9 cellular contexts compared by ENCODE assay signal in the genomic region with DNA sequence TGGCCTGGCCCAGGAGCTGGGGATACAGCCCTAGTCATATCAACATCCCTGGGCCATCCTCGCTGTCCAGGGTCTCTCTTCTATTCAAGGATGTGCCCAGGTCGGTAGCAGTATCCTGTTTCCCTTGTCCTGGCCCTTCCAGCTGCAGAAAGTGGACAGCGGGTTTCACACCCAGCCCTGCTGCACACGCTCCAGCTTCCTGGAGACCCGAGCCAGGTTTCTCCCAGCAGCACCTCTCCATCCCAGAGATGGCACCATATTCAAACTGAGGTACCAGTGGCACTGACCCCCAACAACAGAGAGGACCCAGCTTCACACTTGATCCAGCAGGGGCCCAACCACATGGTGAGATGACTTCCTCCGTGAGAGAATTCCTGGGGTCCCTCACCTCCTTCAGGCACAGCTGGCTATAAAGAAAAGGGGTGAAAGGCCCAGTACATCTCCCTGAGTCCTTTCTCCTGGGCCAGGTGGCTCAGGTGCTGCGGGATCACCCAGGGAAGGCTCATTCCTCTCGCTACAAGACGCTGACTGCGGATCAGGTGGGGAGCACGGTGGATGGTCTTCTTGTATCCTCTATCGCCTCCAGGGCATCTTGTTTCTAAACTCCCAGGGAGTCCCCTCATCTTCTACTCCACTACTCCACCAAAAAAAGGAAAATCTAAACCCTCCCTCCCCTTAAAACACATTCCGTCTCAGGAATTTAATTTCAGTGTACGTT. TPM values are rescaled to one million over a fixed set of nuclear protein-coding genes. Genes with fewer than 3 reads are reported as not detected.
DNase-seq lines count a peak whose midpoint lies in the region; ATAC-seq lines count a peak whose summit lies in the region.
"Had no signal": no experiment of that assay in that cellular context is flagged by ENCODE, and none has a peak within 500 bp of the region (broad histone marks: within the 10 kb centered on the region; RNA-seq: fewer than 3 reads in every experiment).

No MANE protein-coding gene starts in this region.

- in situ Hi-C loops in HAP-1 (cut with MboI; ENCODE audit: low sequenced_read_pairs): no loop called here

- H3K9me3 Mint-ChIP-seq in activated T-helper 17 cell treated with anti-CD3 and anti-CD28 coated beads, Interleukin-2, amount 50 U/mL, for 72 hours: no peaks in the 10 kb centered on the region

- H3K36me3 Mint-ChIP-seq in activated T-helper 17 cell treated with anti-CD3 and anti-CD28 coated beads, Interleukin-2, amount 50 U/mL, for 72 hours (ENCODE audit: low read depth): no peaks in the 10 kb centered on the region

- H3K9me3 ChIP-seq in HAP-1 (no peaks in the 10 kb centered on the region), iPS-15b (ENCODE audit: control insufficient read depth, insufficient read depth, low read length) (no peaks in the 10 kb centered on the region)

- peak overlapping the region; percentile 42 for H3K4me3 ChIP-seq in HAP-1
- H3K4me3 ChIP-seq in iPS-15b (ENCODE audit: low read depth, low read length): peak overlapping the region; percentile 40
- H3K4me3 ChIP-seq in skeletal muscle cell (ENCODE audit: low read depth, low read length): peak overlapping the region; percentile 74

- peaks cover 17% of the 10 kb centered on the region for H3K27me3 Mint-ChIP-seq in activated T-helper 17 cell treated with anti-CD3 and anti-CD28 coated beads, Interleukin-2, amount 50 U/mL, for 72 hours

- H3K9ac ChIP-seq in iPS-15b (ENCODE audit: low read depth, low read length): no peak overlapping the region

- peaks cover 22% of the 10 kb centered on the region for H3K4me1 Mint-ChIP-seq in activated T-helper 17 cell treated with anti-CD3 and anti-CD28 coated beads, Interleukin-2, amount 50 U/mL, for 72 hours

- no peak overlapping the region for H3K27ac Mint-ChIP-seq in activated T-helper 17 cell treated with anti-CD3 and anti-CD28 coated beads, Interleukin-2, amount 50 U/mL, for 72 hours

- H3K4me1 ChIP-seq in HAP-1 (peaks cover 38% of the 10 kb centered on the region), iPS-15b (ENCODE audit: control insufficient read depth, insufficient read depth, low read length) (peaks cover 17% of the 10 kb centered on the region)

- H3K4me3 Mint-ChIP-seq in activated T-helper 17 cell treated with anti-CD3 and anti-CD28 coated beads, Interleukin-2, amount 50 U/mL, for 72 hours: peak overlapping the region; percentile 63

- no peaks in the 10 kb centered on the region for H3K36me3 ChIP-seq in HAP-1 (replicated peaks)
- H3K36me3 ChIP-seq in iPS-15b (ENCODE audit: control insufficient read depth, insufficient read depth, low read length): no peaks in the 10 kb centered on the region

- DNase-seq in HAP-1 (ENCODE audit: low spot score in 2 of 2) (no peak), skeletal muscle cell (ENCODE audit: low read depth) (no peak), NCI-H1417 treated with DMSO at 0.1 percent for 48 hours (lab: John Stamatoyannopoulos, UW) (no peak), inferior parietal cortex (ENCODE audit: extremely low spot score) (no peak)
- DNase-seq: MM.1S had no signal

- ATAC-seq in activated T-helper 17 cell treated with anti-CD3 and anti-CD28 coated beads, Interleukin-2, amount 50 U/mL, for 72 hours (replicated peaks): no peak
- ATAC-seq in HG03039 (IDR thresholded peaks at IDR 0.05; ENCODE audit: unreplicated experiment): no peak
- ATAC-seq in HG03432 (IDR thresholded peaks at IDR 0.05; ENCODE audit: unreplicated experiment): no peak

- H3K27me3 ChIP-seq in HAP-1 (ENCODE audit: low read depth) (no peaks in the 10 kb centered on the region), iPS-15b (ENCODE audit: control insufficient read depth, insufficient read depth, low read length) (peaks cover 36% of the 10 kb centered on the region)

RNA-seq across cellular contexts. Expression of gene CUEDC1, which starts 1.4 kb away (rescaled TPM):
- total RNA-seq in activated T-helper 17 cell treated with anti-CD3 and anti-CD28 coated beads, Interleukin-2, amount 50 U/mL, for 72 hours: under 1 TPM; 0.15 to 0.56 TPM

RNA-seq across cellular contexts. Expression of gene VEZF1, which starts 34.2 kb away (rescaled TPM):
- 10 to 100 TPM; 21.4 to 29.6 TPM for total RNA-seq in activated T-helper 17 cell treated with anti-CD3 and anti-CD28 coated beads, Interleukin-2, amount 50 U/mL, for 72 hours

RNA-seq across cellular contexts. Expression of gene SRSF1, which starts 53.2 kb away (rescaled TPM):
- 100 to 1,000 TPM; 276 to 391 TPM for total RNA-seq in activated T-helper 17 cell treated with anti-CD3 and anti-CD28 coated beads, Interleukin-2, amount 50 U/mL, for 72 hours
